Comparison of ENCODE assay signal across 13 cellular contexts in the genomic region with DNA sequence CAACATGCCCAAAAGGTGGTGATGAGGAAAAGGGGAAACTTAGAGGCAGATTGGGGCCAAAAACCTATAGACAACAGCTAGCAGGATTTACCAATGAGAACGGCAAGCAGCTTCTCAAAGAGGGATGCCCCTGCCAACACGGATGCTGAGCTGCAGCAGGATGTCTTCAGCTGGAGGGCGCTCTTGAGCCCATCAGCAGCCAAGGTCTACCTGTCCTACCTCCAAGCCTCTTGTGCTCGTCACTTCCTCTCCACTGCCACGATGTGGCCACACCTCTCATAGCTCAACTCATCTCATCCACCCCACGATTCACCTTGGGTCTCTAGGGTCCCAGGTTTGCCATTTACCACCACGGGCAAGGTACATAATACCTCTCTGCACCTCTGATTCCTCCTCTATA. TPM values are rescaled to one million over a fixed set of nuclear protein-coding genes. Genes with fewer than 3 reads are reported as not detected.
DNase-seq lines count a peak whose midpoint lies in the region; ATAC-seq, FAIRE-seq and TF ChIP-seq lines count a peak whose summit lies in the region.
"Had no signal": no experiment of that assay in that cellular context is flagged by ENCODE, and none has a peak within 500 bp of the region (broad histone marks: within the 10 kb centered on the region; RNA-seq: fewer than 3 reads in every experiment).

No MANE protein-coding gene starts in this region.

- peak overlapping the region; percentile 94 for H3K27ac Mint-ChIP-seq in endodermal cell
- H3K27ac Mint-ChIP-seq in activated naive CD4-positive, alpha-beta T cell treated with anti-CD3 and anti-CD28 coated beads, Interleukin-2, amount 10 ng/mL, durations not matched to agents 7 days and 5 days: no peak overlapping the region
- H3K27ac Mint-ChIP-seq: naive B cell had no signal

- intact Hi-C loops in pancreas (cut with DNase I): no loop called here

- no peak overlapping the region for H3K4me3 Mint-ChIP-seq in endodermal cell
- no peak overlapping the region for H3K4me3 Mint-ChIP-seq in activated naive CD4-positive, alpha-beta T cell treated with anti-CD3 and anti-CD28 coated beads, Interleukin-2, amount 10 ng/mL, durations not matched to agents 7 days and 5 days
- H3K4me3 Mint-ChIP-seq: naive B cell had no signal

- 82 to 86% methylated on average over 7 of the region's 7 CpGs for whole genome bisulfite sequencing in endodermal cell (ENCODE audit: insufficient coverage in 1 of 2, insufficient read length in 1 of 2), 2 experiments
- 78 to 84% methylated on average over 7 of the region's 7 CpGs for WGBS in pancreas, 2 donors

- ATAC-seq in pancreas: no peak

- no peak overlapping the region for H3K4me3 ChIP-seq in endodermal cell (ENCODE audit: low read length)
- H3K4me3 ChIP-seq in pancreas: no peak overlapping the region
- H3K4me3 ChIP-seq: MG63 had no signal

- no peaks in the 10 kb centered on the region for H3K9me3 Mint-ChIP-seq in endodermal cell
- H3K9me3 Mint-ChIP-seq in activated naive CD4-positive, alpha-beta T cell treated with anti-CD3 and anti-CD28 coated beads, Interleukin-2, amount 10 ng/mL, durations not matched to agents 7 days and 5 days: no peaks in the 10 kb centered on the region

- no peaks in the 10 kb centered on the region for H3K27me3 Mint-ChIP-seq in endodermal cell (ENCODE audit: insufficient read depth)
- H3K27me3 Mint-ChIP-seq in activated naive CD4-positive, alpha-beta T cell treated with anti-CD3 and anti-CD28 coated beads, Interleukin-2, amount 10 ng/mL, durations not matched to agents 7 days and 5 days: peaks cover 14% of the 10 kb centered on the region

- H3K9me3 ChIP-seq in endodermal cell (ENCODE audit: control insufficient read depth, low read length): no peaks in the 10 kb centered on the region
- no peaks in the 10 kb centered on the region for H3K9me3 ChIP-seq in pancreas
- H3K9me3 ChIP-seq: MG63 had no signal

- peaks cover 26% of the 10 kb centered on the region for H3K4me1 ChIP-seq in endodermal cell (ENCODE audit: control insufficient read depth, insufficient read depth, low read length)
- H3K4me1 ChIP-seq in pancreas: peaks cover 31 to 42% (median 35%) of the 10 kb centered on the region in 3 donors

- TF ChIP-seq CTCF in GM10266 (IDR thresholded peaks at IDR 0.05; ENCODE audit: control insufficient read depth, insufficient read depth, low read depth, missing control alignments): peak; percentile 19
- TF ChIP-seq CTCF in endodermal cell (conservative IDR thresholded peaks at IDR 0.05): peak; percentile 83
- no peak for TF ChIP-seq CTCF in pancreas (IDR thresholded peaks at IDR 0.05)

- no peak for FAIRE-seq in pancreas (lab: Jason Lieb, UNC)
- FAIRE-seq: kidney had no signal

- CTCF ChIA-PET in activated naive CD4-positive, alpha-beta T cell treated with anti-CD3 and anti-CD28 coated beads, Interleukin-2, amount 10 ng/mL, durations not matched to agents 7 days and 5 days (lab: Charles Lee): interaction anchor here (1.7 kb wide), 1 partner anchor 17 kb away, joined by 3 read pairs; no protein-coding TSS in a partner anchor

- no peak overlapping the region for H3K27ac ChIP-seq in endodermal cell (ENCODE audit: low read depth, low read length)
- H3K27ac ChIP-seq in pancreas: peak overlapping the region in 3 of 4 donors; percentile 43 to 83 (median 81)

- H3K36me3 ChIP-seq in endodermal cell (ENCODE audit: control insufficient read depth, insufficient read depth, low read length): no peaks in the 10 kb centered on the region
- H3K36me3 ChIP-seq in pancreas: no peaks in the 10 kb centered on the region
- H3K36me3 ChIP-seq: MG63 had no signal

- H3K27me3 ChIP-seq in endodermal cell (ENCODE audit: control insufficient read depth, insufficient read depth, low read length, poor library complexity, severe bottlenecking) (no peaks in the 10 kb centered on the region), pancreas (no peaks in the 10 kb centered on the region)
- H3K27me3 ChIP-seq: MG63 had no signal

- peaks cover 80% of the 10 kb centered on the region for H3K4me1 Mint-ChIP-seq in endodermal cell
- no peaks in the 10 kb centered on the region for H3K4me1 Mint-ChIP-seq in activated naive CD4-positive, alpha-beta T cell treated with anti-CD3 and anti-CD28 coated beads, Interleukin-2, amount 10 ng/mL, durations not matched to agents 7 days and 5 days
- H3K4me1 Mint-ChIP-seq: naive B cell had no signal

- no peaks in the 10 kb centered on the region for H3K36me3 Mint-ChIP-seq in endodermal cell (ENCODE audit: low read depth)
- no peaks in the 10 kb centered on the region for H3K36me3 Mint-ChIP-seq in activated naive CD4-positive, alpha-beta T cell treated with anti-CD3 and anti-CD28 coated beads, Interleukin-2, amount 10 ng/mL, durations not matched to agents 7 days and 5 days
- H3K36me3 Mint-ChIP-seq: naive B cell had no signal

- DNase-seq in GM10266 (ENCODE audit: extremely low spot score) (no peak), NCI-H510A (lab: John Stamatoyannopoulos, UW) (peak; percentile 40), endodermal cell (peak; percentile 95), pancreas (no peak), inferior parietal cortex (ENCODE audit: extremely low spot score) (no peak), cerebellar nuclear complex (lab: John Stamatoyannopoulos, UW) (no peak), NCI-H2081 treated with DMSO at 0.1 percent for 48 hours (lab: John Stamatoyannopoulos, UW) (no peak)
- no peak for DNase-seq in activated naive CD4-positive, alpha-beta T cell treated with anti-CD3 and anti-CD28 coated beads, Interleukin-2, amount 10 ng/mL, durations not matched to agents 7 days and 5 days
- DNase-seq: COR-L47, kidney, MG63, naive B cell, SHP77 had no signal

- H3K9ac ChIP-seq in endodermal cell (ENCODE audit: extremely low read depth, low read length, poor library complexity, severe bottlenecking): no peak overlapping the region

RNA-seq across cellular contexts. Expression of a gene that starts 36.5 kb away (rescaled TPM):
- total RNA-seq in endodermal cell: 10 to 100 TPM; 79.4 to 83.4 TPM
- polyA plus RNA-seq in endodermal cell (2013, experiment 1 of 2): 55.8 TPM
- 53.5 TPM for polyA plus RNA-seq in endodermal cell (2013, experiment 2 of 2)
- total RNA-seq in pancreas: 10 to 100 TPM; 11.3 to 19.4 (median 14.6) TPM
- polyA plus RNA-seq in pancreas: 10 to 100 TPM; 13.0 to 14.0 TPM

Comparison
In these comparisons a context has a peak if more than half of its experiments do, and no peak if none do; other contexts are left out.
1. DNase-seq: peak in NCI-H510A (single experiment) and endodermal cell (single experiment); none in GM10266 (single experiment), pancreas (0 of 6), inferior parietal cortex (single experiment), cerebellar nuclear complex (0 of 2), activated naive CD4-positive, alpha-beta T cell treated with anti-CD3 and anti-CD28 coated beads, Interleukin-2, amount 10 ng/mL, durations not matched to agents 7 days and 5 days (single experiment) and NCI-H2081 treated with DMSO at 0.1 percent for 48 hours (single experiment).
2. CTCF ChIP-seq: peak in GM10266 (single experiment) and endodermal cell (single experiment); none in pancreas (0 of 4).